ENCODE assay signal across 2 cellular contexts in the genomic region with DNA sequence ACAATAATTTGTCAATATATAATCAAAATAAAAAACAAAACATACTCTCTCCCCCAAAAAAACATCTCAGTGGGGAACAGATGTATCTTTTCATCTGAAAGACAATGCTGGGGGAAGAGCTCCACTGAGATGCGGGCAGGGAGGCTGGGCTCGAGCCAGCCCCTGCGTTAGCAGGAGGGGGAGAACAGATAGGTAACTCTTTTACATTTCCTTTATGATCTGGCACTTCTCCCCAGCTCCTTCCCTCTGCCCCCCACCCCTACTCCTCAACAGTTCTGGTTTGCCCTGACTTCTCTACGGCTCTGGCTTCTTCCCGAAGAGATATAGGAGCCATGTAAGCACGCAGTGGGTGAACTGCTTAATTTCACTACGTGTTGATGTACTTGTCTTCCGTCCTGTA.
TF ChIP-seq lines count a peak whose summit lies in the region.

No MANE protein-coding gene starts in this region.

TF ChIP-seq in GM12878, 131 proteins besides CTCF, POLR2A, EP300 and RAD21:
- no peak for TF ChIP-seq ZNF24 (IDR thresholded peaks at IDR 0.05)
- TF ChIP-seq, protein P1, sequence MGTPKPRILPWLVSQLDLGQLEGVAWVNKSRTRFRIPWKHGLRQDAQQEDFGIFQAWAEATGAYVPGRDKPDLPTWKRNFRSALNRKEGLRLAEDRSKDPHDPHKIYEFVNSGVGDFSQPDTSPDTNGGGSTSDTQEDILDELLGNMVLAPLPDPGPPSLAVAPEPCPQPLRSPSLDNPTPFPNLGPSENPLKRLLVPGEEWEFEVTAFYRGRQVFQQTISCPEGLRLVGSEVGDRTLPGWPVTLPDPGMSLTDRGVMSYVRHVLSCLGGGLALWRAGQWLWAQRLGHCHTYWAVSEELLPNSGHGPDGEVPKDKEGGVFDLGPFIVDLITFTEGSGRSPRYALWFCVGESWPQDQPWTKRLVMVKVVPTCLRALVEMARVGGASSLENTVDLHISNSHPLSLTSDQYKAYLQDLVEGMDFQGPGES (IDR thresholded peaks at IDR 0.05), result no peak
- TF ChIP-seq, protein P2, sequence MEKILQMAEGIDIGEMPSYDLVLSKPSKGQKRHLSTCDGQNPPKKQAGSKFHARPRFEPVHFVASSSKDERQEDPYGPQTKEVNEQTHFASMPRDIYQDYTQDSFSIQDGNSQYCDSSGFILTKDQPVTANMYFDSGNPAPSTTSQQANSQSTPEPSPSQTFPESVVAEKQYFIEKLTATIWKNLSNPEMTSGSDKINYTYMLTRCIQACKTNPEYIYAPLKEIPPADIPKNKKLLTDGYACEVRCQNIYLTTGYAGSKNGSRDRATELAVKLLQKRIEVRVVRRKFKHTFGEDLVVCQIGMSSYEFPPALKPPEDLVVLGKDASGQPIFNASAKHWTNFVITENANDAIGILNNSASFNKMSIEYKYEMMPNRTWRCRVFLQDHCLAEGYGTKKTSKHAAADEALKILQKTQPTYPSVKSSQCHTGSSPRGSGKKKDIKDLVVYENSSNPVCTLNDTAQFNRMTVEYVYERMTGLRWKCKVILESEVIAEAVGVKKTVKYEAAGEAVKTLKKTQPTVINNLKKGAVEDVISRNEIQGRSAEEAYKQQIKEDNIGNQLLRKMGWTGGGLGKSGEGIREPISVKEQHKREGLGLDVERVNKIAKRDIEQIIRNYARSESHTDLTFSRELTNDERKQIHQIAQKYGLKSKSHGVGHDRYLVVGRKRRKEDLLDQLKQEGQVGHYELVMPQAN (conservative IDR thresholded peaks at IDR 0.05), result no peak
- TF ChIP-seq MEF2A (IDR thresholded peaks at IDR 0.05; ENCODE audit: insufficient read depth, low read depth, low read length), result no peak
- no peak for TF ChIP-seq POLR2AphosphoS5 (IDR thresholded peaks at IDR 0.05; ENCODE audit: low read length)
- TF ChIP-seq KAT2A (conservative IDR thresholded peaks at IDR 0.05; ENCODE audit: control insufficient read depth, low read depth, low read length), result no peak
- no peak for TF ChIP-seq CBX5 (IDR thresholded peaks at IDR 0.05; ENCODE audit: low read depth)
- no peak for TF ChIP-seq RELA (IDR thresholded peaks at IDR 0.05; ENCODE audit: borderline replicate concordance, partially characterized antibody)
- no peak for TF ChIP-seq ZNF217 (IDR thresholded peaks at IDR 0.05)
- TF ChIP-seq, protein P3, sequence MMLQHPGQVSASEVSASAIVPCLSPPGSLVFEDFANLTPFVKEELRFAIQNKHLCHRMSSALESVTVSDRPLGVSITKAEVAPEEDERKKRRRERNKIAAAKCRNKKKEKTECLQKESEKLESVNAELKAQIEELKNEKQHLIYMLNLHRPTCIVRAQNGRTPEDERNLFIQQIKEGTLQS (IDR thresholded peaks at IDR 0.05; ENCODE audit: borderline replicate concordance, extremely low read depth, low read depth, low read length), result no peak
- no peak for TF ChIP-seq ASH2L (IDR thresholded peaks at IDR 0.05; ENCODE audit: borderline replicate concordance, low read depth)
- no peak for TF ChIP-seq ATF7 (IDR thresholded peaks at IDR 0.05; ENCODE audit: low read depth)
- TF ChIP-seq, protein P4, sequence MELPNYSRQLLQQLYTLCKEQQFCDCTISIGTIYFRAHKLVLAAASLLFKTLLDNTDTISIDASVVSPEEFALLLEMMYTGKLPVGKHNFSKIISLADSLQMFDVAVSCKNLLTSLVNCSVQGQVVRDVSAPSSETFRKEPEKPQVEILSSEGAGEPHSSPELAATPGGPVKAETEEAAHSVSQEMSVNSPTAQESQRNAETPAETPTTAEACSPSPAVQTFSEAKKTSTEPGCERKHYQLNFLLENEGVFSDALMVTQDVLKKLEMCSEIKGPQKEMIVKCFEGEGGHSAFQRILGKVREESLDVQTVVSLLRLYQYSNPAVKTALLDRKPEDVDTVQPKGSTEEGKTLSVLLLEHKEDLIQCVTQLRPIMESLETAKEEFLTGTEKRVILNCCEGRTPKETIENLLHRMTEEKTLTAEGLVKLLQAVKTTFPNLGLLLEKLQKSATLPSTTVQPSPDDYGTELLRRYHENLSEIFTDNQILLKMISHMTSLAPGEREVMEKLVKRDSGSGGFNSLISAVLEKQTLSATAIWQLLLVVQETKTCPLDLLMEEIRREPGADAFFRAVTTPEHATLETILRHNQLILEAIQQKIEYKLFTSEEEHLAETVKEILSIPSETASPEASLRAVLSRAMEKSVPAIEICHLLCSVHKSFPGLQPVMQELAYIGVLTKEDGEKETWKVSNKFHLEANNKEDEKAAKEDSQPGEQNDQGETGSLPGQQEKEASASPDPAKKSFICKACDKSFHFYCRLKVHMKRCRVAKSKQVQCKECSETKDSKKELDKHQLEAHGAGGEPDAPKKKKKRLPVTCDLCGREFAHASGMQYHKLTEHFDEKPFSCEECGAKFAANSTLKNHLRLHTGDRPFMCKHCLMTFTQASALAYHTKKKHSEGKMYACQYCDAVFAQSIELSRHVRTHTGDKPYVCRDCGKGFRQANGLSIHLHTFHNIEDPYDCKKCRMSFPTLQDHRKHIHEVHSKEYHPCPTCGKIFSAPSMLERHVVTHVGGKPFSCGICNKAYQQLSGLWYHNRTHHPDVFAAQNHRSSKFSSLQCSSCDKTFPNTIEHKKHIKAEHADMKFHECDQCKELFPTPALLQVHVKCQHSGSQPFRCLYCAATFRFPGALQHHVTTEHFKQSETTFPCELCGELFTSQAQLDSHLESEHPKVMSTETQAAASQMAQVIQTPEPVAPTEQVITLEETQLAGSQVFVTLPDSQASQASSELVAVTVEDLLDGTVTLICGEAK (IDR thresholded peaks at IDR 0.05; ENCODE audit: borderline replicate concordance), result no peak
- no peak for TF ChIP-seq NBN (IDR thresholded peaks at IDR 0.05)
- no peak for TF ChIP-seq DPF2 (IDR thresholded peaks at IDR 0.05)
- no peak for TF ChIP-seq FOXM1 (IDR thresholded peaks at IDR 0.05; ENCODE audit: low read depth, low read length)
TF ChIP-seq in GM12878: peak in this region for 0.

TF ChIP-seq in SK-N-SH treated with all-trans-retinoic acid at 6 μM for 48 hours, 23 proteins besides CTCF, POLR2A, EP300 and RAD21:
- TF ChIP-seq ZNF565 (CRISPR knock-in tag; conservative IDR thresholded peaks at IDR 0.05; ENCODE audit: low read depth), result no peak
- TF ChIP-seq RARB (CRISPR knock-in tag; IDR thresholded peaks at IDR 0.05), result no peak
- TF ChIP-seq OSR1 (CRISPR knock-in tag; IDR thresholded peaks at IDR 0.05), result no peak
- no peak for TF ChIP-seq CSDC2 (CRISPR knock-in tag; IDR thresholded peaks at IDR 0.05)
- TF ChIP-seq ZFP3 (CRISPR knock-in tag; IDR thresholded peaks at IDR 0.05), result no peak
- no peak for TF ChIP-seq SNAI2 (CRISPR knock-in tag; IDR thresholded peaks at IDR 0.05)
- TF ChIP-seq PPARA (CRISPR knock-in tag; IDR thresholded peaks at IDR 0.05; ENCODE audit: borderline replicate concordance), result no peak
- TF ChIP-seq, protein P5, sequence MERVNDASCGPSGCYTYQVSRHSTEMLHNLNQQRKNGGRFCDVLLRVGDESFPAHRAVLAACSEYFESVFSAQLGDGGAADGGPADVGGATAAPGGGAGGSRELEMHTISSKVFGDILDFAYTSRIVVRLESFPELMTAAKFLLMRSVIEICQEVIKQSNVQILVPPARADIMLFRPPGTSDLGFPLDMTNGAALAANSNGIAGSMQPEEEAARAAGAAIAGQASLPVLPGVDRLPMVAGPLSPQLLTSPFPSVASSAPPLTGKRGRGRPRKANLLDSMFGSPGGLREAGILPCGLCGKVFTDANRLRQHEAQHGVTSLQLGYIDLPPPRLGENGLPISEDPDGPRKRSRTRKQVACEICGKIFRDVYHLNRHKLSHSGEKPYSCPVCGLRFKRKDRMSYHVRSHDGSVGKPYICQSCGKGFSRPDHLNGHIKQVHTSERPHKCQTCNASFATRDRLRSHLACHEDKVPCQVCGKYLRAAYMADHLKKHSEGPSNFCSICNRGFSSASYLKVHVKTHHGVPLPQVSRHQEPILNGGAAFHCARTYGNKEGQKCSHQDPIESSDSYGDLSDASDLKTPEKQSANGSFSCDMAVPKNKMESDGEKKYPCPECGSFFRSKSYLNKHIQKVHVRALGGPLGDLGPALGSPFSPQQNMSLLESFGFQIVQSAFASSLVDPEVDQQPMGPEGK (CRISPR knock-in tag; IDR thresholded peaks at IDR 0.05; ENCODE audit: borderline replicate concordance), result no peak
- TF ChIP-seq GLIS3 (CRISPR knock-in tag; IDR thresholded peaks at IDR 0.05), result no peak
- TF ChIP-seq ESRRG (CRISPR knock-in tag; IDR thresholded peaks at IDR 0.05), result no peak
- TF ChIP-seq ARNTL (CRISPR knock-in tag; IDR thresholded peaks at IDR 0.05; ENCODE audit: borderline replicate concordance, low read depth), result no peak
- TF ChIP-seq, protein P6, sequence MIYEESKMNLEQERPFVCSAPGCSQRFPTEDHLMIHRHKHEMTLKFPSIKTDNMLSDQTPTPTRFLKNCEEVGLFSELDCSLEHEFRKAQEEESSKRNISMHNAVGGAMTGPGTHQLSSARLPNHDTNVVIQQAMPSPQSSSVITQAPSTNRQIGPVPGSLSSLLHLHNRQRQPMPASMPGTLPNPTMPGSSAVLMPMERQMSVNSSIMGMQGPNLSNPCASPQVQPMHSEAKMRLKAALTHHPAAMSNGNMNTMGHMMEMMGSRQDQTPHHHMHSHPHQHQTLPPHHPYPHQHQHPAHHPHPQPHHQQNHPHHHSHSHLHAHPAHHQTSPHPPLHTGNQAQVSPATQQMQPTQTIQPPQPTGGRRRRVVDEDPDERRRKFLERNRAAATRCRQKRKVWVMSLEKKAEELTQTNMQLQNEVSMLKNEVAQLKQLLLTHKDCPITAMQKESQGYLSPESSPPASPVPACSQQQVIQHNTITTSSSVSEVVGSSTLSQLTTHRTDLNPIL (CRISPR knock-in tag; IDR thresholded peaks at IDR 0.05; ENCODE audit: low read depth), result no peak
- TF ChIP-seq, protein P7, sequence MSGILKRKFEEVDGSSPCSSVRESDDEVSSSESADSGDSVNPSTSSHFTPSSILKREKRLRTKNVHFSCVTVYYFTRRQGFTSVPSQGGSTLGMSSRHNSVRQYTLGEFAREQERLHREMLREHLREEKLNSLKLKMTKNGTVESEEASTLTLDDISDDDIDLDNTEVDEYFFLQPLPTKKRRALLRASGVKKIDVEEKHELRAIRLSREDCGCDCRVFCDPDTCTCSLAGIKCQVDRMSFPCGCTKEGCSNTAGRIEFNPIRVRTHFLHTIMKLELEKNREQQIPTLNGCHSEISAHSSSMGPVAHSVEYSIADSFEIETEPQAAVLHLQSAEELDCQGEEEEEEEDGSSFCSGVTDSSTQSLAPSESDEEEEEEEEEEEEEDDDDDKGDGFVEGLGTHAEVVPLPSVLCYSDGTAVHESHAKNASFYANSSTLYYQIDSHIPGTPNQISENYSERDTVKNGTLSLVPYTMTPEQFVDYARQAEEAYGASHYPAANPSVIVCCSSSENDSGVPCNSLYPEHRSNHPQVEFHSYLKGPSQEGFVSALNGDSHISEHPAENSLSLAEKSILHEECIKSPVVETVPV (CRISPR knock-in tag; IDR thresholded peaks at IDR 0.05), result no peak
- no peak for TF ChIP-seq ZNF8 (CRISPR knock-in tag; IDR thresholded peaks at IDR 0.05)
- TF ChIP-seq TCF4 (CRISPR knock-in tag; IDR thresholded peaks at IDR 0.05; ENCODE audit: borderline replicate concordance), result no peak
- TF ChIP-seq, protein P8, sequence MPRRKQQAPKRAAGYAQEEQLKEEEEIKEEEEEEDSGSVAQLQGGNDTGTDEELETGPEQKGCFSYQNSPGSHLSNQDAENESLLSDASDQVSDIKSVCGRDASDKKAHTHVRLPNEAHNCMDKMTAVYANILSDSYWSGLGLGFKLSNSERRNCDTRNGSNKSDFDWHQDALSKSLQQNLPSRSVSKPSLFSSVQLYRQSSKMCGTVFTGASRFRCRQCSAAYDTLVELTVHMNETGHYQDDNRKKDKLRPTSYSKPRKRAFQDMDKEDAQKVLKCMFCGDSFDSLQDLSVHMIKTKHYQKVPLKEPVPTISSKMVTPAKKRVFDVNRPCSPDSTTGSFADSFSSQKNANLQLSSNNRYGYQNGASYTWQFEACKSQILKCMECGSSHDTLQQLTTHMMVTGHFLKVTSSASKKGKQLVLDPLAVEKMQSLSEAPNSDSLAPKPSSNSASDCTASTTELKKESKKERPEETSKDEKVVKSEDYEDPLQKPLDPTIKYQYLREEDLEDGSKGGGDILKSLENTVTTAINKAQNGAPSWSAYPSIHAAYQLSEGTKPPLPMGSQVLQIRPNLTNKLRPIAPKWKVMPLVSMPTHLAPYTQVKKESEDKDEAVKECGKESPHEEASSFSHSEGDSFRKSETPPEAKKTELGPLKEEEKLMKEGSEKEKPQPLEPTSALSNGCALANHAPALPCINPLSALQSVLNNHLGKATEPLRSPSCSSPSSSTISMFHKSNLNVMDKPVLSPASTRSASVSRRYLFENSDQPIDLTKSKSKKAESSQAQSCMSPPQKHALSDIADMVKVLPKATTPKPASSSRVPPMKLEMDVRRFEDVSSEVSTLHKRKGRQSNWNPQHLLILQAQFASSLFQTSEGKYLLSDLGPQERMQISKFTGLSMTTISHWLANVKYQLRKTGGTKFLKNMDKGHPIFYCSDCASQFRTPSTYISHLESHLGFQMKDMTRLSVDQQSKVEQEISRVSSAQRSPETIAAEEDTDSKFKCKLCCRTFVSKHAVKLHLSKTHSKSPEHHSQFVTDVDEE (CRISPR knock-in tag; IDR thresholded peaks at IDR 0.05), result no peak
